27 cellular contexts compared by ENCODE assay signal in genomic region chr10:124465777-124466488, GRCh38. TPM values are rescaled to one million over a fixed set of nuclear protein-coding genes. Genes with fewer than 3 reads are reported as not detected.
DNase-seq lines count a peak whose midpoint lies in the region; ATAC-seq and TF ChIP-seq lines count a peak whose summit lies in the region.
"Had no signal": no experiment of that assay in that cellular context is flagged by ENCODE, and none has a peak within 500 bp of the region (broad histone marks: within the 10 kb centered on the region; RNA-seq: fewer than 3 reads in every experiment).

No MANE protein-coding gene starts in this region.

- no peak overlapping the region for H3K4me3 Mint-ChIP-seq in activated CD4-positive, alpha-beta T cell treated with anti-CD3 and anti-CD28 coated beads, Interleukin-2, amount 10 ng/mL, durations not matched to agents 7 days and 5 days
- no peak overlapping the region for H3K4me3 Mint-ChIP-seq in CD8-positive, alpha-beta T cell
- H3K4me3 Mint-ChIP-seq: HFFc6, type B pancreatic cell had no signal

- no peaks in the 10 kb centered on the region for H3K27me3 ChIP-seq in CD8-positive, alpha-beta T cell (ENCODE audit: insufficient read depth, low read length)
- H3K27me3 ChIP-seq in iPS-18a (ENCODE audit: control insufficient read depth, insufficient read depth, low read length), result no peaks in the 10 kb centered on the region

- intact Hi-C loops in CD8-positive, alpha-beta T cell (cut with DNase I, micrococcal nuclease), result loop anchor here (10.0 kb wide), 1 partner anchor 1461 kb away; the partner anchor contains the start of genes ACADSB (in 2 of the 2) and IKZF5 (in 2 of the 2)

- no peak for TF ChIP-seq CTCF in CD8-positive, alpha-beta T cell (IDR thresholded peaks at IDR 0.05)

- H3K9ac ChIP-seq in iPS-18a (ENCODE audit: low read length), result peak overlapping the region; percentile 7

- H3K27ac ChIP-seq in CD8-positive, alpha-beta T cell (ENCODE audit: low read depth, low read length), result no peak overlapping the region
- H3K27ac ChIP-seq in iPS-18a (ENCODE audit: low read length), result peak overlapping the region; percentile 54
- H3K27ac ChIP-seq: prostate gland had no signal

- H3K27ac Mint-ChIP-seq in activated CD4-positive, alpha-beta T cell treated with anti-CD3 and anti-CD28 coated beads, Interleukin-2, amount 10 ng/mL, durations not matched to agents 7 days and 5 days, result peak overlapping the region; percentile 89
- H3K27ac Mint-ChIP-seq in CD8-positive, alpha-beta T cell, result peak overlapping the region; percentile 83
- H3K27ac Mint-ChIP-seq: HFFc6, type B pancreatic cell had no signal

- peaks cover 11% of the 10 kb centered on the region for H3K36me3 Mint-ChIP-seq in activated CD4-positive, alpha-beta T cell treated with anti-CD3 and anti-CD28 coated beads, Interleukin-2, amount 10 ng/mL, durations not matched to agents 7 days and 5 days (ENCODE audit: low read depth)
- H3K36me3 Mint-ChIP-seq in CD8-positive, alpha-beta T cell, result peaks cover 8% of the 10 kb centered on the region
- H3K36me3 Mint-ChIP-seq: type B pancreatic cell had no signal

- peaks cover 25% of the 10 kb centered on the region for H3K4me1 ChIP-seq in CD8-positive, alpha-beta T cell (ENCODE audit: insufficient read depth, low read length)
- peaks cover 45% of the 10 kb centered on the region for H3K4me1 ChIP-seq in iPS-18a (ENCODE audit: control insufficient read depth, low read depth, low read length)

- peaks cover 37% of the 10 kb centered on the region for H3K4me1 Mint-ChIP-seq in activated CD4-positive, alpha-beta T cell treated with anti-CD3 and anti-CD28 coated beads, Interleukin-2, amount 10 ng/mL, durations not matched to agents 7 days and 5 days
- peaks cover 40% of the 10 kb centered on the region for H3K4me1 Mint-ChIP-seq in CD8-positive, alpha-beta T cell (ENCODE audit: low read depth)

- DNase-seq in activated CD4-positive, alpha-beta T cell treated with anti-CD3 and anti-CD28 coated beads, Interleukin-2, amount 10 ng/mL, durations not matched to agents 7 days and 5 days, result no peak
- no peak for DNase-seq in activated CD4-positive, alpha-beta T cell treated with anti-CD3 and anti-CD28 coated beads for 48 hours
- no peak for DNase-seq in CD8-positive, alpha-beta T cell
- no peak for DNase-seq in NCI-H128 (lab: John Stamatoyannopoulos, UW; ENCODE audit: unreplicated experiment)
- DNase-seq: 8988T; activated T-cell treated with anti-CD3 and anti-CD28 coated beads for 4 hours; amygdala; DND-41; effector memory CD8-positive, alpha-beta T cell; head of caudate nucleus; HFFc6; islet precursor cell; mesendoderm; NCI-H187; NCI-H345; Right ventricle myocardium superior had no signal

- H3K4me3 ChIP-seq in CD8-positive, alpha-beta T cell (ENCODE audit: low read depth, low read length), result no peak overlapping the region
- no peak overlapping the region for H3K4me3 ChIP-seq in iPS-18a (ENCODE audit: low read length)
- H3K4me3 ChIP-seq: prostate gland, smooth muscle cell had no signal

- no peaks in the 10 kb centered on the region for H3K36me3 ChIP-seq in CD8-positive, alpha-beta T cell (ENCODE audit: insufficient read depth, low read length)
- no peaks in the 10 kb centered on the region for H3K36me3 ChIP-seq in iPS-18a (ENCODE audit: control insufficient read depth, low read depth, low read length)
- H3K36me3 ChIP-seq: prostate gland had no signal

- H3K9me3 ChIP-seq in CD8-positive, alpha-beta T cell (ENCODE audit: low read length), result no peaks in the 10 kb centered on the region
- no peaks in the 10 kb centered on the region for H3K9me3 ChIP-seq in iPS-18a (ENCODE audit: control insufficient read depth, low read depth, low read length)
- H3K9me3 ChIP-seq: prostate gland had no signal

- 0 out of 2 replicates have a peak, but pooled peaks have one; percentile 6 for TF ChIP-seq POLR2A in Raji (IDR thresholded peaks at IDR 0.05; ENCODE audit: insufficient read depth, low read depth, low read length)

- H3K27me3 Mint-ChIP-seq in activated CD4-positive, alpha-beta T cell treated with anti-CD3 and anti-CD28 coated beads, Interleukin-2, amount 10 ng/mL, durations not matched to agents 7 days and 5 days, result no peaks in the 10 kb centered on the region
- no peaks in the 10 kb centered on the region for H3K27me3 Mint-ChIP-seq in CD8-positive, alpha-beta T cell (ENCODE audit: low read depth)
- H3K27me3 Mint-ChIP-seq: central memory CD8-positive, alpha-beta T cell; effector memory CD8-positive, alpha-beta T cell; type B pancreatic cell had no signal

- ATAC-seq in CD8-positive, alpha-beta T cell, result no peak
- ATAC-seq in GM19455 (IDR thresholded peaks at IDR 0.05; ENCODE audit: unreplicated experiment) (no peak), GM21515 (IDR thresholded peaks at IDR 0.05; ENCODE audit: unreplicated experiment) (no peak)
- ATAC-seq: effector memory CD8-positive, alpha-beta T cell had no signal

- CTCF ChIA-PET in activated CD4-positive, alpha-beta T cell treated with anti-CD3 and anti-CD28 coated beads, Interleukin-2, amount 10 ng/mL, durations not matched to agents 7 days and 5 days (lab: Charles Lee), result no interaction called here
- CTCF ChIA-PET in CD8-positive, alpha-beta T cell (lab: Charles Lee), result no interaction called here

- H3K9me3 Mint-ChIP-seq in activated CD4-positive, alpha-beta T cell treated with anti-CD3 and anti-CD28 coated beads, Interleukin-2, amount 10 ng/mL, durations not matched to agents 7 days and 5 days, result no peaks in the 10 kb centered on the region
- no peaks in the 10 kb centered on the region for H3K9me3 Mint-ChIP-seq in CD8-positive, alpha-beta T cell
- H3K9me3 Mint-ChIP-seq: central memory CD8-positive, alpha-beta T cell; HFFc6; neural crest cell; type B pancreatic cell had no signal

- POLR2A ChIA-PET in activated CD4-positive, alpha-beta T cell treated with anti-CD3 and anti-CD28 coated beads, Interleukin-2, amount 10 ng/mL, durations not matched to agents 7 days and 5 days (lab: Charles Lee), result no interaction called here
- POLR2A ChIA-PET in CD8-positive, alpha-beta T cell (lab: Charles Lee), result interaction anchor here (0.8 kb wide), 1 partner anchor 72 kb away, joined by 3 read pairs; no protein-coding TSS in a partner anchor

RNA-seq across cellular contexts. Expression of gene LHPP, which starts 4.3 kb away (rescaled TPM):
- total RNA-seq in activated CD4-positive, alpha-beta T cell treated with anti-CD3 and anti-CD28 coated beads, Interleukin-2, amount 10 ng/mL, durations not matched to agents 7 days and 5 days, result 10 to 100 TPM; 24.2 to 28.0 TPM
- 10 to 100 TPM; 14.4 to 17.3 TPM for total RNA-seq in CD8-positive, alpha-beta T cell

RNA-seq across cellular contexts. Expression of gene NKX1-2, which starts 16.1 kb away (rescaled TPM):
- not detected for total RNA-seq in activated CD4-positive, alpha-beta T cell treated with anti-CD3 and anti-CD28 coated beads, Interleukin-2, amount 10 ng/mL, durations not matched to agents 7 days and 5 days
- total RNA-seq in CD8-positive, alpha-beta T cell, result not detected
- total RNA-seq: fibroblast of lung, HFFc6, HT-29, neural crest cell, Right ventricle myocardium superior, smooth muscle cell had no signal

RNA-seq across cellular contexts. Expression of gene OAT, which starts 47.2 kb away (rescaled TPM):
- 10 to 100 TPM; 30.2 to 35.4 TPM for total RNA-seq in activated CD4-positive, alpha-beta T cell treated with anti-CD3 and anti-CD28 coated beads, Interleukin-2, amount 10 ng/mL, durations not matched to agents 7 days and 5 days
- 10 to 100 TPM; 49.8 to 56.1 TPM for total RNA-seq in CD8-positive, alpha-beta T cell
